9 cellular contexts compared by ENCODE assay signal in the genomic region with DNA sequence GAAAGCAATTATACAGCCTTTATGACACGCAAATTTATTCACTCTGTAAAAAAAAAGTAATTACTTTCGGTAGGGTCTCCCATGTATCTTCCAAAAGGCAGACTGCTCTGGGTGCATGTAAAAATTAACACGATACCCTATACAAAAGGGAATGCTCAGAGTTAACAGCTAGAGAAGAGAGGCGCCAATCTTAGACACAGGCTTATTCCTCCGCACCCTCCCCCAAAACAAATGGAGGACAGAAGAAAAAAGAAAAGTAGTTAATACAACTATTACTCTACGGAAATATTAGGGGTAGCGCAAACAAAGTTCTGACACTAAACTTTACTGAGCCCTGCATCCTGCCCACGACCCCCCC. TPM values are rescaled to one million over a fixed set of nuclear protein-coding genes. Genes with fewer than 3 reads are reported as not detected.
A peak's percentile ranks its signal among the peaks of the same experiment; 100 is the strongest.
DNase-seq lines count a peak whose midpoint lies in the region; ATAC-seq and TF ChIP-seq lines count a peak whose summit lies in the region.
"Had no signal": no experiment of that assay in that cellular context is flagged by ENCODE, and none has a peak within 500 bp of the region (broad histone marks: within the 10 kb centered on the region; RNA-seq: fewer than 3 reads in every experiment).

No MANE protein-coding gene starts in this region.

- H3K9ac ChIP-seq in fibroblast of lung (ENCODE audit: insufficient read depth, low read length) (peak overlapping the region; percentile 97), parathyroid adenoma (no peak overlapping the region)

- H3K27me3 ChIP-seq in PC-9 (ENCODE audit: insufficient read depth, low read depth) (no peaks in the 10 kb centered on the region), fibroblast of lung (ENCODE audit: control insufficient read depth, insufficient read depth, low read length) (no peaks in the 10 kb centered on the region), parathyroid adenoma (ENCODE audit: control insufficient read depth, insufficient read depth, low read length) (no peaks in the 10 kb centered on the region)

- H3K4me1 ChIP-seq in PC-9 (replicated peaks; ENCODE audit: insufficient read depth) (peaks cover 35% of the 10 kb centered on the region), fibroblast of lung (ENCODE audit: control insufficient read depth, extremely low read depth, insufficient read depth, low read length) (peaks cover 2% of the 10 kb centered on the region), parathyroid adenoma (no peaks in the 10 kb centered on the region)

- DNase-seq in PC-9 (no peak), fibroblast of lung (ENCODE audit: low read depth in 2 of 2) (no peak), amniotic stem cell (lab: John Stamatoyannopoulos, UW) (no peak), inferior parietal cortex (ENCODE audit: extremely low spot score) (no peak)
- DNase-seq in stimulated activated CD8-positive, alpha-beta memory T cell treated with anti-CD3 and anti-CD28 coated beads, Interleukin-4, amount 100 ng/mL, for 48 hours = no peak

- intact Hi-C loops in PC-9 (cut with micrococcal nuclease; ENCODE audit: unreplicated experiment) = loop anchor here (2.0 to 10.0 kb wide), 6 partner anchors 69 to 944 kb away; a partner anchor contains a TSS

- H3K36me3 ChIP-seq in PC-9 (ENCODE audit: low read depth) (peaks cover 10% of the 10 kb centered on the region; the same call in 1 of the 2 replicates), fibroblast of lung (ENCODE audit: control insufficient read depth, insufficient read depth, low read length) (peaks cover 1% of the 10 kb centered on the region), parathyroid adenoma (ENCODE audit: control insufficient read depth, insufficient read depth, low read length) (no peaks in the 10 kb centered on the region)

- H3K4me3 ChIP-seq in PC-9 (peak overlapping the region; percentile 72), fibroblast of lung (replicated peaks in 1 of 4; ENCODE audit: control extremely low read depth in 1 of 4, insufficient read depth in 1 of 4, low read depth in 3 of 4, low read length in 4 of 4) (peak overlapping the region; percentile 78 to 93 (median 86)), parathyroid adenoma (ENCODE audit: low read depth, low read length) (peak overlapping the region; percentile 92)

- peak overlapping the region; percentile 93 for H2AFZ ChIP-seq in PC-9
- peak overlapping the region; percentile 83 for H2AFZ ChIP-seq in fibroblast of lung (ENCODE audit: low read length)
- H2AFZ ChIP-seq in parathyroid adenoma = peak overlapping the region; percentile 94

- CTCF ChIA-PET in PC-9 (lab: Charles Lee) = no interaction called here

- H3K79me2 ChIP-seq in PC-9 (ENCODE audit: low read depth) (peaks cover 32% of the 10 kb centered on the region), fibroblast of lung (ENCODE audit: control insufficient read depth, insufficient read depth, low read length) (peaks cover 16% of the 10 kb centered on the region), parathyroid adenoma (no peaks in the 10 kb centered on the region)

- H3F3A ChIP-seq in PC-9 (ENCODE audit: insufficient read depth, low read depth) = peaks cover 19% of the 10 kb centered on the region

- H3K9me2 ChIP-seq in PC-9 (ENCODE audit: insufficient read depth) = no peaks in the 10 kb centered on the region

- ATAC-seq in GM21529 (IDR thresholded peaks at IDR 0.05; ENCODE audit: unreplicated experiment) = peak; percentile 15

- TF ChIP-seq CTCF in C4-2B (conservative IDR thresholded peaks at IDR 0.05) = no peak
- TF ChIP-seq CTCF in PC-9 (conservative IDR thresholded peaks at IDR 0.05) = no peak
- no peak for TF ChIP-seq CTCF in fibroblast of lung (conservative IDR thresholded peaks at IDR 0.05 in 1 of 2, IDR thresholded peaks at IDR 0.05 in 1 of 2; ENCODE audit: low read depth in 1 of 2, low read length in 2 of 2)
- no peak for TF ChIP-seq CTCF in parathyroid adenoma (IDR thresholded peaks at IDR 0.05)

- POLR2A ChIA-PET in PC-9 (lab: Charles Lee; ENCODE audit: unreplicated experiment) = no interaction called here

- no TSS peak for BruUV-seq in PC-9 (replicated peaks; lab: Mats Ljungman, UMichigan)

- H4K20me1 ChIP-seq in PC-9 (ENCODE audit: insufficient read depth) (no peaks in the 10 kb centered on the region), fibroblast of lung (ENCODE audit: control insufficient read depth, extremely low read depth, insufficient read depth, low read length) (no peaks in the 10 kb centered on the region)

- H3K4me2 ChIP-seq in PC-9 (peak overlapping the region; percentile 92), fibroblast of lung (ENCODE audit: extremely low read depth, insufficient read depth, low read length) (peak overlapping the region; percentile 9), parathyroid adenoma (ENCODE audit: low read length) (peak overlapping the region; percentile 55)

- H3K27ac ChIP-seq in C4-2B (peak overlapping the region; percentile 96), PC-9 (peak overlapping the region; percentile 94), fibroblast of lung (ENCODE audit: insufficient read depth, low read length) (peak overlapping the region; percentile 94), parathyroid adenoma (peak overlapping the region; percentile 87)

- H3K9me3 ChIP-seq in PC-9 (ENCODE audit: insufficient read depth, low read depth) (no peaks in the 10 kb centered on the region), fibroblast of lung (ENCODE audit: control insufficient read depth, insufficient read depth, low read depth, low read length) (no peaks in the 10 kb centered on the region), parathyroid adenoma (ENCODE audit: control insufficient read depth, low read length) (no peaks in the 10 kb centered on the region)

RNA-seq across cellular contexts. Expression of a gene that starts 0.4 kb away (rescaled TPM):
- total RNA-seq in PC-9 (2021) = 19.3 and 25.3 TPM in 2 replicates
- 29.0 and 35.2 TPM in 2 replicates for total RNA-seq in fibroblast of lung
- 12.5 and 14.9 TPM in 2 replicates for polyA plus RNA-seq in fibroblast of lung
- polyA plus RNA-seq in fibroblast of lung (2012) = 16.3 and 19.5 TPM in 2 replicates
- polyA minus RNA-seq in fibroblast of lung (ENCODE audit: low replicate concordance) = 0.08 and 1.0 TPM in 2 replicates

RNA-seq across cellular contexts. Expression of a gene that starts 41.7 kb away (rescaled TPM):
- total RNA-seq in PC-9 (2021) (not detected in 2 replicates), fibroblast of lung (not detected in 2 replicates)
- polyA plus RNA-seq in fibroblast of lung = 0.03 TPM in 1 of 2 replicates, not detected in the other
- not detected in 2 replicates for polyA plus RNA-seq in fibroblast of lung (2012)
- not detected in 2 replicates for polyA minus RNA-seq in fibroblast of lung (ENCODE audit: low replicate concordance)
- total RNA-seq: M059J had no signal

Comparison
In these comparisons a context has a peak if more than half of its experiments do, and no peak if none do; other contexts are left out.
1. H3K4me2 ChIP-seq: peak in every context shown above with its lines; median percentile 92 in PC-9; 55 in parathyroid adenoma; 9 in fibroblast of lung.